12 cellular contexts compared by ENCODE assay signal in the genomic region with DNA sequence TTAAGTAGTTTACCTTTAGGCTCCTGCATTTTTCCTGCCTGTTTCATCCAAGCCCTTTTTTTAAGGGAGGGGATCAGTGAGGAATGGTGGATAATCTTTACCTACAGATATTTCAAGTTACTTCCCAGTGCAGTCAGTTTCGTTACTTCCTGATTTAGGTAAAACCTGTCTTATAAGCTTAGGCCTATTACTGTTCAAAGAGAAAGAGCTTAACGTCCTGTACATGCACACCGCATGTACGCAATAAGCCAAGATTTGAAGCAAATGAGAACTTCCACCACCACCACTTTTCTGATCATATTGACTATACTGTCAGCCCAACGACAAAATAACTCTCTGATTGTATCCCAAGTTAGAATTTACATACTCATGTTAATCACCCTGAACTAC. TPM values are rescaled to one million over a fixed set of nuclear protein-coding genes. Genes with fewer than 3 reads are reported as not detected.
DNase-seq lines count a peak whose midpoint lies in the region; ATAC-seq, FAIRE-seq and TF ChIP-seq lines count a peak whose summit lies in the region.
"Had no signal": no experiment of that assay in that cellular context is flagged by ENCODE, and none has a peak within 500 bp of the region (broad histone marks: within the 10 kb centered on the region; RNA-seq: fewer than 3 reads in every experiment).

No MANE protein-coding gene starts in this region.

- TF ChIP-seq POLR2A in A549 (IDR thresholded peaks at IDR 0.05; ENCODE audit: low read length), result no peak

- H3K27me3 Mint-ChIP-seq in CD8-positive, alpha-beta T cell (ENCODE audit: low read depth), result peaks cover 47% of the 10 kb centered on the region

- peaks cover 9% of the 10 kb centered on the region for H3K4me1 Mint-ChIP-seq in CD8-positive, alpha-beta T cell (ENCODE audit: low read depth)

- TF ChIP-seq CTCF in A549 (IDR thresholded peaks at IDR 0.05) (no peak), VCaP (conservative IDR thresholded peaks at IDR 0.05) (no peak), epithelial cell of proximal tubule (conservative IDR thresholded peaks at IDR 0.05; ENCODE audit: low read depth, low read length) (no peak), pancreas (IDR thresholded peaks at IDR 0.05) (no peak)
- TF ChIP-seq CTCF in CD8-positive, alpha-beta T cell (IDR thresholded peaks at IDR 0.05), result no peak

- DNase-seq in A549 (ENCODE audit: low read depth in 1 of 2, low spot score in 1 of 2) (no peak), epithelial cell of proximal tubule (ENCODE audit: low read depth) (no peak), pancreas (no peak), NCI-H526 treated with DMSO at 0.1 percent for 48 hours (lab: John Stamatoyannopoulos, UW) (no peak), NCI-H187 treated with DMSO at 0.1 percent for 48 hours (lab: John Stamatoyannopoulos, UW) (no peak)
- no peak for DNase-seq in CD8-positive, alpha-beta T cell
- DNase-seq: activated CD4-positive, CD25-positive, alpha-beta regulatory T cell treated with anti-CD3 and anti-CD28 coated beads, Interleukin-2, amount 50 U/mL, for 72 hours; activated T-cell treated with anti-CD3 and anti-CD28 coated beads, Interleukin-2, amount 50 U/mL, for 48 hours; AML-193 had no signal

- intact Hi-C loops in pancreas (cut with DNase I), result no loop called here
- intact Hi-C loops in CD8-positive, alpha-beta T cell (cut with DNase I, micrococcal nuclease), result no loop called here

- ATAC-seq in A549 (no peak), pancreas (peak in 2 of 4 donors; percentile 12 to 17), HG03135 (IDR thresholded peaks at IDR 0.05; ENCODE audit: unreplicated experiment) (no peak)
- ATAC-seq in CD8-positive, alpha-beta T cell, result no peak

- peak overlapping the region; percentile 71 for H3K4me2 ChIP-seq in A549
- H3K4me2 ChIP-seq: KMS-11 had no signal

- no peak for TF ChIP-seq EP300 in A549 (IDR thresholded peaks at IDR 0.05)

- H3K9me3 ChIP-seq in A549 (no peaks in the 10 kb centered on the region), pancreas (no peaks in the 10 kb centered on the region)
- H3K9me3 ChIP-seq in CD8-positive, alpha-beta T cell (ENCODE audit: low read length), result no peaks in the 10 kb centered on the region

- no peaks in the 10 kb centered on the region for H3K36me3 ChIP-seq in pancreas
- H3K36me3 ChIP-seq in CD8-positive, alpha-beta T cell (ENCODE audit: insufficient read depth, low read length), result no peaks in the 10 kb centered on the region

- no peak overlapping the region for H3K4me3 Mint-ChIP-seq in CD8-positive, alpha-beta T cell

- H3K4me1 ChIP-seq in A549, result peaks cover 34% of the 10 kb centered on the region
- H3K4me1 ChIP-seq in pancreas, result peaks cover 17 to 31% (median 22%) of the 10 kb centered on the region in 3 donors
- H3K4me1 ChIP-seq in CD8-positive, alpha-beta T cell (ENCODE audit: insufficient read depth, low read length), result peaks cover 4% of the 10 kb centered on the region

- H3K4me3 ChIP-seq in A549, result no peak overlapping the region
- peak overlapping the region; percentile 72 for H3K4me3 ChIP-seq in epithelial cell of proximal tubule (ENCODE audit: low read depth, low read length)
- H3K4me3 ChIP-seq in pancreas, result peak overlapping the region in 2 of 4 donors; percentile 74 to 75
- H3K4me3 ChIP-seq in CD8-positive, alpha-beta T cell (ENCODE audit: low read depth, low read length), result no peak overlapping the region

- 0 out of 6 replicates have a peak overlapping the region, but pooled peaks of 1 of the 2 experiments have one; percentile 0 for H3K27ac ChIP-seq in A549
- H3K27ac ChIP-seq in VCaP, result peak overlapping the region; percentile 100
- peak overlapping the region; percentile 9 to 99 (median 72) for H3K27ac ChIP-seq in pancreas
- H3K27ac ChIP-seq in CD8-positive, alpha-beta T cell (ENCODE audit: low read depth, low read length), result no peak overlapping the region
- H3K27ac ChIP-seq: KMS-11 had no signal

- CTCF ChIA-PET in A549 (lab: Yijun Ruan, JAX), result no interaction called here
- CTCF ChIA-PET in CD8-positive, alpha-beta T cell (lab: Charles Lee), result no interaction called here

- no peaks in the 10 kb centered on the region for H3K36me3 Mint-ChIP-seq in CD8-positive, alpha-beta T cell

- FAIRE-seq in A549 (lab: Jason Lieb, UNC) (no peak), pancreas (lab: Jason Lieb, UNC) (no peak)

- no peaks in the 10 kb centered on the region for H3K9me3 Mint-ChIP-seq in CD8-positive, alpha-beta T cell

- TF ChIP-seq RAD21 in A549 (conservative IDR thresholded peaks at IDR 0.05 in 1 of 2, IDR thresholded peaks at IDR 0.05 in 1 of 2), result no peak

- H3K27me3 ChIP-seq in pancreas, result no peaks in the 10 kb centered on the region
- H3K27me3 ChIP-seq in CD8-positive, alpha-beta T cell (ENCODE audit: insufficient read depth, low read length), result peaks cover 7% of the 10 kb centered on the region

- no peak overlapping the region for H3K27ac Mint-ChIP-seq in CD8-positive, alpha-beta T cell

- POLR2A ChIA-PET in A549 (lab: Yijun Ruan, JAX), result no interaction called here
- POLR2A ChIA-PET in CD8-positive, alpha-beta T cell (lab: Charles Lee), result interaction anchor here (1.0 kb wide), 1 partner anchor 11 kb away, joined by 4 read pairs; no protein-coding TSS in a partner anchor

- 90% methylated on average over 5 of the region's 5 CpGs for WGBS in A549 (ENCODE audit: missing lambda C conversion rate)
- 11 to 14% methylated on average over 5 of the region's 5 CpGs for WGBS in pancreas, 2 donors

TF ChIP-seq in A549, 52 proteins besides CTCF, POLR2A, EP300 and RAD21:
- TF ChIP-seq CHD2 (IDR thresholded peaks at IDR 0.05; ENCODE audit: low read length, partially characterized antibody), result no peak
- no peak for TF ChIP-seq HDAC2 (IDR thresholded peaks at IDR 0.05)
- TF ChIP-seq JUNB (IDR thresholded peaks at IDR 0.05), result no peak
- TF ChIP-seq, protein P1, sequence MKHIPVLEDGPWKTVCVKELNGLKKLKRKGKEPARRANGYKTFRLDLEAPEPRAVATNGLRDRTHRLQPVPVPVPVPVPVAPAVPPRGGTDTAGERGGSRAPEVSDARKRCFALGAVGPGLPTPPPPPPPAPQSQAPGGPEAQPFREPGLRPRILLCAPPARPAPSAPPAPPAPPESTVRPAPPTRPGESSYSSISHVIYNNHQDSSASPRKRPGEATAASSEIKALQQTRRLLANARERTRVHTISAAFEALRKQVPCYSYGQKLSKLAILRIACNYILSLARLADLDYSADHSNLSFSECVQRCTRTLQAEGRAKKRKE (CRISPR knock-in tag; IDR thresholded peaks at IDR 0.05; ENCODE audit: low read depth), result no peak
- no peak for TF ChIP-seq SMC3 (IDR thresholded peaks at IDR 0.05)
- no peak for TF ChIP-seq NFE2L2 (conservative IDR thresholded peaks at IDR 0.05; ENCODE audit: low read length)
- no peak for TF ChIP-seq MAFK (IDR thresholded peaks at IDR 0.05; ENCODE audit: partially characterized antibody)

RNA-seq across cellular contexts. Expression of a gene that starts 5.2 kb away (rescaled TPM):
- polyA plus RNA-seq in A549 (2011; rRNA removed) (21.7 and 27.1 TPM in 2 replicates), A549 (2017; fragmentation: RNase III; extraction: RNeasy Plus Mini Kit Qiagen cat#74134 plus additional on column Dnase treatment) (10.7 to 13.2 TPM (median 12.0 TPM) in 3 replicates), pancreas (1 to 10 TPM; 8.9 to 10.0 TPM)
- polyA plus RNA-seq in A549 (2012; cell fraction: cytosol; rRNA removed), result 7.4 and 8.2 TPM in 2 replicates
- polyA plus RNA-seq in A549 (2012; cell fraction: nucleus; rRNA removed), result 7.4 and 11.4 TPM in 2 replicates
- polyA minus RNA-seq in A549 (2011; rRNA and poly(A)+ RNA removed), result 59.3 and 63.6 TPM in 2 replicates
- total RNA-seq in epithelial cell of proximal tubule (2.4 and 5.0 TPM in 2 replicates), pancreas (10 to 100 TPM; 40.9 to 65.0 (median 53.0) TPM)
- total RNA-seq in CD8-positive, alpha-beta T cell, result not detected
